Comparison of ENCODE assay signal across 13 cellular contexts in the genomic region with DNA sequence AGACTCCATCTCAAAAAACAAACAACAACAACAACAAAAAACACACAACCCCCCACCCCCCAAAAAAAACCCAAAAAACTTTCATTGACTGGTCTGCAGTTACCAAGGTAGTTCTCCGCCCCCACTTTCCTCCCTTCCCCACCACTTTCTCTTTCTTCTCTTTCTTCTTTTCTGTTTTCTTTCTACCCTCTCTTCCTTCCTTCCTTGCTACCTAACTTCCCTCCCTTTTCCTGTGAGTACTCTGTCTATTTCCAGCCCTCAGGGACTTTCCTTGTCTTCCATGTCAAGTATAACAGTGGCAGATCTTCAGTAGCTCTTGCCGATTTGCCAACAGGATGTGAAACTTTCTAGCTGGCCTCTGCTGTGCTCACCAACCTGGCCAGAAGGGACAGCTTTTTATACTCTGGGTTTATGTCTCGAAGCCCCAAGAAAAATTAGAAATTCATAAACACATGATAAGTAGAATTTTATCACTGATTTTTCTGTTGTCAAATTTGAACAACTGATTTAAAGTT.
DNase-seq lines count a peak whose midpoint lies in the region; ATAC-seq, FAIRE-seq and TF ChIP-seq lines count a peak whose summit lies in the region.
"Had no signal": no experiment of that assay in that cellular context is flagged by ENCODE, and none has a peak within 500 bp of the region (broad histone marks: within the 10 kb centered on the region; RNA-seq: fewer than 3 reads in every experiment).

No MANE protein-coding gene starts in this region.

- H3K4me2 ChIP-seq in OCI-LY7 (ENCODE audit: low read length) (peak overlapping the region; percentile 59), skeletal muscle satellite cell (ENCODE audit: low read length) (peak overlapping the region; percentile 49)

- H3K36me3 ChIP-seq in OCI-LY7 (ENCODE audit: insufficient read depth, low read length), result no peaks in the 10 kb centered on the region
- H3K36me3 ChIP-seq in skeletal muscle satellite cell (ENCODE audit: insufficient read depth, low read length), result no peaks in the 10 kb centered on the region
- H3K36me3 ChIP-seq: colonic mucosa, sigmoid colon, stomach had no signal

- no peaks in the 10 kb centered on the region for H4K20me1 ChIP-seq in OCI-LY7 (ENCODE audit: insufficient read depth, low read length)

- H3K4me1 ChIP-seq in OCI-LY7 (ENCODE audit: insufficient read depth, low read length, poor library complexity, severe bottlenecking) (peaks cover 19% of the 10 kb centered on the region), skeletal muscle satellite cell (ENCODE audit: control insufficient read depth, insufficient read depth, low read length) (peaks cover 14% of the 10 kb centered on the region)
- H3K4me1 ChIP-seq: colonic mucosa, sigmoid colon, stomach had no signal

- ATAC-seq in HG02798 (IDR thresholded peaks at IDR 0.05; ENCODE audit: poor library complexity, unreplicated experiment), result peak; percentile 46
- ATAC-seq in HG03139 (IDR thresholded peaks at IDR 0.05; ENCODE audit: unreplicated experiment), result no peak
- ATAC-seq: esophagus mucosa had no signal

- no peaks in the 10 kb centered on the region for H3K27me3 ChIP-seq in skeletal muscle satellite cell (ENCODE audit: control insufficient read depth, insufficient read depth, low read length)
- H3K27me3 ChIP-seq: colonic mucosa, sigmoid colon, stomach had no signal

- intact Hi-C loops in OCI-LY7 (cut with micrococcal nuclease; ENCODE audit: unreplicated experiment), result loop anchor here (2.0 kb wide), 2 partner anchors 97 to 105 kb away; no protein-coding TSS in a partner anchor

- no peak for TF ChIP-seq CTCF in OCI-LY7 (conservative IDR thresholded peaks at IDR 0.05; ENCODE audit: low read length)

- H3K9ac ChIP-seq in skeletal muscle satellite cell (ENCODE audit: low read depth, low read length), result no peak overlapping the region

- BruUV-seq in OCI-LY7 (replicated peaks; lab: Mats Ljungman, UMichigan), result no TSS peak

- no peaks in the 10 kb centered on the region for H3K9me3 ChIP-seq in OCI-LY7 (ENCODE audit: low read length)
- H3K9me3 ChIP-seq in skeletal muscle satellite cell (replicated peaks; ENCODE audit: low read length), result no peaks in the 10 kb centered on the region
- H3K9me3 ChIP-seq: colonic mucosa, sigmoid colon, stomach had no signal

- peak; percentile 14 for FAIRE-seq in GM19239 (lab: Jason Lieb, UNC)

- H3K4me3 ChIP-seq in OCI-LY7 (ENCODE audit: low read depth, low read length, poor library complexity, severe bottlenecking), result no peak overlapping the region
- no peak overlapping the region for H3K4me3 ChIP-seq in skeletal muscle satellite cell (ENCODE audit: low read length)
- H3K4me3 ChIP-seq: colonic mucosa, sigmoid colon, stomach had no signal

- no peak for DNase-seq in GM19239 (ENCODE audit: insufficient read length, low spot score)
- DNase-seq in OCI-LY7 (ENCODE audit: low spot score), result peak; percentile 28
- no peak for DNase-seq in H4 (ENCODE audit: low spot score)
- no peak for DNase-seq in dermis blood vessel endothelial cell
- DNase-seq: CD4-positive, CD25-positive, alpha-beta regulatory T cell; colonic mucosa; NCI-H1105; sigmoid colon; stomach had no signal

- H2AFZ ChIP-seq in OCI-LY7 (ENCODE audit: low read length), result no peak overlapping the region

- CTCF ChIA-PET in OCI-LY7 (lab: Charles Lee; ENCODE audit: unreplicated experiment), result no interaction called here

- H3K9me2 ChIP-seq in OCI-LY7 (ENCODE audit: insufficient read depth, low read length), result no peaks in the 10 kb centered on the region

- no peaks in the 10 kb centered on the region for H3K79me2 ChIP-seq in OCI-LY7 (ENCODE audit: insufficient read depth, low read depth, low read length)

- no peak overlapping the region for H3K27ac ChIP-seq in OCI-LY7 (ENCODE audit: low read depth, low read length, poor library complexity, severe bottlenecking)
- H3K27ac ChIP-seq: colonic mucosa, stomach had no signal

- POLR2A ChIA-PET in OCI-LY7 (lab: Charles Lee), result interaction anchor here (0.7 to 1.4 kb wide), 4 partner anchors 10 to 644 kb away, joined by 3 to 4 read pairs (median 3); no protein-coding TSS in a partner anchor
